In the genomic region with DNA sequence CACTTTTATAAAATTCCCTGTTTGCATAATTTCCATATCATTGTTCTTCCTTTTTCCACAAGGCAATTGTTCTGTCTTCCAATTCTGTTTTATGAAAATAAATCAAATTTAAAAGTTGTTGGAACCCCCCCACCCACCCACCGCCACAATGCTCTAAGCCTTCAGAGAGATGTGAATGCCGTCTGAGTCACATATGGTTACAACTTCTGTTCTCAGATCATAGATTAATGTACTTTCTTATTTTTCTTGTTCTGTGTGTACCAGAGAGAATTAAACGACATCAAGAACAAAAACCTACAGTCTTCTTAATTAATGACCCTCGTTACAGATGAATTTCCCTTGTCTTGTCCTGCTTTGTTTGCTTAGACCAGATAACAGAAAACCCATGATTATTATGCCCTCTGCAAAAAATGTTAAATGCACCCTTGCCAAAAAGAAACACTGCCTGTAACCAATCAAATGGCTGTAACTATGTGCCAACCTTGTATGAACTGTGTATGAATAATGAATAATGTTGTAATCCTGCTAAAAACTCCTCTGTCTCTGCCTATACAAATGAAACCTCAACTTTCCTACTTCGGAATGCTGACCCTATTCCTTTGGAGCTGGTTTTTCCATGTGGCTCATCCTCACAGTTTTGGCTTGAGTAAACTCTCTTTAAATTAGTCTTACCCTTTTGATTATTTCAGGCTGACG, we compare ENCODE assay signal across 26 cellular contexts. TPM values are rescaled to one million over a fixed set of nuclear protein-coding genes. Genes with fewer than 3 reads are reported as not detected.
DNase-seq lines count a peak whose midpoint lies in the region; ATAC-seq and TF ChIP-seq lines count a peak whose summit lies in the region.
"Had no signal": no experiment of that assay in that cellular context is flagged by ENCODE, and none has a peak within 500 bp of the region (broad histone marks: within the 10 kb centered on the region; RNA-seq: fewer than 3 reads in every experiment).

No MANE protein-coding gene starts in this region.

- H3K4me1 Mint-ChIP-seq in Calu3 (ENCODE audit: low read depth, unreplicated experiment), result peaks cover 46% of the 10 kb centered on the region
- peaks cover 42 to 43% of the 10 kb centered on the region in 2 experiments for H3K4me1 Mint-ChIP-seq in H9
- peaks cover 80% of the 10 kb centered on the region for H3K4me1 Mint-ChIP-seq in central memory CD8-positive, alpha-beta T cell

- no peak overlapping the region for H4K8ac ChIP-seq in H9 (replicated peaks; ENCODE audit: insufficient read length, low read depth, low read length)
- no peak overlapping the region for H4K8ac ChIP-seq in mesendoderm (ENCODE audit: low read depth, low read length)

- BruUV-seq in Calu3 (replicated peaks; lab: Mats Ljungman, UMichigan), result no TSS peak

- H3K4ac ChIP-seq in H9 (ENCODE audit: low read depth, low read length) (no peak overlapping the region), mesendoderm (ENCODE audit: low read depth, low read length) (no peak overlapping the region)

- H4K5ac ChIP-seq in H9 (ENCODE audit: insufficient read length, low read depth, low read length) (no peak overlapping the region), mesendoderm (ENCODE audit: low read length) (no peak overlapping the region)

- H2AK5ac ChIP-seq in H9 (ENCODE audit: insufficient read length, low read length), result no peak overlapping the region
- H2AK5ac ChIP-seq in mesendoderm (ENCODE audit: low read length), result no peak overlapping the region

- H2AFZ ChIP-seq in H9 (ENCODE audit: low read length), result no peak overlapping the region

- H3K9me3 ChIP-seq in H9 (ENCODE audit: control insufficient read depth, low read depth, low read length), result no peaks in the 10 kb centered on the region
- H3K9me3 ChIP-seq: BE2C, pancreas, SJSA1, upper lobe of left lung had no signal

- in situ Hi-C loops in KBM-7 (cut with MboI; ENCODE audit: low pct_unique_long_range_greater_than_20kb, low sequenced_read_pairs), result no loop called here

- H3K4me3 ChIP-seq in mesendoderm (ENCODE audit: low read length), result no peak overlapping the region
- H3K4me3 ChIP-seq: pancreas, SJSA1, upper lobe of left lung had no signal

- H3K36me3 Mint-ChIP-seq in Calu3 (ENCODE audit: insufficient read depth, unreplicated experiment), result peaks cover 42% of the 10 kb centered on the region
- peaks cover 0 to 2% (median 0%) of the 10 kb centered on the region in 3 experiments; a peak in 1 of 7 replicates for H3K36me3 Mint-ChIP-seq in H9 (ENCODE audit: insufficient read depth in 1 of 3, low read depth in 3 of 3)
- H3K36me3 Mint-ChIP-seq in central memory CD8-positive, alpha-beta T cell (ENCODE audit: insufficient read depth), result peaks cover 41% of the 10 kb centered on the region

- H3K23ac ChIP-seq in H9 (ENCODE audit: insufficient read length, low read depth, low read length) (no peak overlapping the region), mesendoderm (ENCODE audit: low read length) (no peak overlapping the region)

- peak overlapping the region; percentile 100 for H3K4me2 ChIP-seq in H9 (ENCODE audit: insufficient read depth, insufficient read length, low read length)
- H3K4me2 ChIP-seq in mesendoderm (ENCODE audit: low read length), result no peak overlapping the region

- DNase-seq in Calu3, result no peak
- DNase-seq in H9, result no peak
- no peak for DNase-seq in central memory CD8-positive, alpha-beta T cell (ENCODE audit: low spot score in 2 of 2)
- DNase-seq in mesendoderm, result no peak
- DNase-seq in KBM-7, result no peak
- DNase-seq in activated CD4-positive, alpha-beta T cell treated with anti-CD3 and anti-CD28 coated beads for 48 hours, result no peak
- DNase-seq: activated CD4-positive, alpha-beta T cell treated with anti-CD3 and anti-CD28 coated beads, Interleukin-2, amount 10 ng/mL, durations not matched to agents 7 days and 5 days; activated T-cell treated with anti-CD3 and anti-CD28 coated beads for 4 hours; BE2C; cerebellar nuclear complex; DMS 273 treated with DMSO at 0.1 percent for 48 hours; effector CD8-positive, alpha-beta T cell; IMR-90; NCI-H2081; NCI-H524 treated with DMSO at 0.1 percent for 48 hours; pancreas; stimulated activated CD4-positive, alpha-beta T cell treated with anti-CD3 and anti-CD28 coated beads, Interleukin-4, amount 100 ng/mL, for 4 hours; T-helper 9 cell; upper lobe of left lung had no signal

- H3K9ac ChIP-seq in H9 (ENCODE audit: extremely low read depth, insufficient read length, low read length) (no peak overlapping the region), mesendoderm (ENCODE audit: low read length) (no peak overlapping the region)

- no peak for TF ChIP-seq CTCF in Calu3 (IDR thresholded peaks at IDR 0.05; ENCODE audit: unreplicated experiment)
- TF ChIP-seq CTCF in H9 (conservative IDR thresholded peaks at IDR 0.05), result no peak

- H3K56ac ChIP-seq in H9 (ENCODE audit: insufficient read length, low read depth, low read length) (no peak overlapping the region), mesendoderm (ENCODE audit: low read length) (peak overlapping the region; percentile 59)

- H2BK12ac ChIP-seq in H9 (ENCODE audit: insufficient read length, low read depth, low read length), result no peak overlapping the region

- H2BK20ac ChIP-seq in H9 (ENCODE audit: low read depth, low read length, poor library complexity, severe bottlenecking), result no peak overlapping the region

- H3K27ac Mint-ChIP-seq in Calu3 (ENCODE audit: unreplicated experiment) (no peak overlapping the region), H9 (no peak overlapping the region)
- H3K27ac Mint-ChIP-seq in central memory CD8-positive, alpha-beta T cell (ENCODE audit: low read depth), result peak overlapping the region; percentile 11
- H3K27ac Mint-ChIP-seq: activated CD4-positive, alpha-beta T cell treated with anti-CD3 and anti-CD28 coated beads, Interleukin-2, amount 10 ng/mL, durations not matched to agents 7 days and 5 days had no signal

- no peak overlapping the region for H3K14ac ChIP-seq in H9 (ENCODE audit: insufficient read depth, low read length)

- H3K27ac ChIP-seq in H9 (ENCODE audit: insufficient read length, low read depth, low read length) (no peak overlapping the region), mesendoderm (ENCODE audit: low read depth, low read length) (no peak overlapping the region)
- H3K27ac ChIP-seq: pancreas, SJSA1, upper lobe of left lung had no signal

- H3K4me3 Mint-ChIP-seq in Calu3 (ENCODE audit: low read depth, unreplicated experiment), result peak overlapping the region; percentile 0
- H3K4me3 Mint-ChIP-seq in H9, result peak overlapping the region; percentile 87 to 94
- H3K4me3 Mint-ChIP-seq in central memory CD8-positive, alpha-beta T cell, result peak overlapping the region; percentile 73
- H3K4me3 Mint-ChIP-seq: activated CD4-positive, alpha-beta T cell treated with anti-CD3 and anti-CD28 coated beads, Interleukin-2, amount 10 ng/mL, durations not matched to agents 7 days and 5 days had no signal

- H2BK15ac ChIP-seq in H9 (ENCODE audit: low read depth, low read length) (no peak overlapping the region), mesendoderm (replicated peaks; ENCODE audit: low read depth) (no peak overlapping the region)

- no peak overlapping the region for H3T11ph ChIP-seq in H9 (ENCODE audit: low read length)

- H3K4me1 ChIP-seq in H9 (ENCODE audit: insufficient read depth, low read length) (no peaks in the 10 kb centered on the region), mesendoderm (ENCODE audit: control insufficient read depth, low read depth, low read length) (peaks cover 12% of the 10 kb centered on the region)
- H3K4me1 ChIP-seq: BE2C had no signal

- intact Hi-C loops in Calu3 (cut with micrococcal nuclease; ENCODE audit: unreplicated experiment), result no loop called here

- peaks cover 22% of the 10 kb centered on the region for H3K27me3 Mint-ChIP-seq in Calu3 (ENCODE audit: unreplicated experiment)
- H3K27me3 Mint-ChIP-seq in H9 (ENCODE audit: low read depth), result peaks cover 60% of the 10 kb centered on the region
- no peaks in the 10 kb centered on the region for H3K27me3 Mint-ChIP-seq in central memory CD8-positive, alpha-beta T cell

- no peaks in the 10 kb centered on the region for H3K9me3 Mint-ChIP-seq in Calu3 (ENCODE audit: low read depth, unreplicated experiment)
- H3K9me3 Mint-ChIP-seq in H9, result peaks cover 0 to 2% of the 10 kb centered on the region in 2 experiments; a peak in 2 of 5 replicates
- H3K9me3 Mint-ChIP-seq in central memory CD8-positive, alpha-beta T cell, result no peaks in the 10 kb centered on the region
- H3K9me3 Mint-ChIP-seq: activated CD4-positive, alpha-beta T cell treated with anti-CD3 and anti-CD28 coated beads, Interleukin-2, amount 10 ng/mL, durations not matched to agents 7 days and 5 days had no signal

- no CpG with 5 or more reads among the region's 6 CpGs for WGBS in H9 (ENCODE audit: extremely low coverage, insufficient read length, low lambda C conversion rate)
- no CpG with 5 or more reads among the region's 6 CpGs for WGBS in mesendoderm (ENCODE audit: extremely low coverage, insufficient coverage, low lambda C conversion rate)

- ATAC-seq in central memory CD8-positive, alpha-beta T cell (replicated peaks; ENCODE audit: extremely low read depth, poor library complexity, severe bottlenecking), result no peak
- ATAC-seq in GM18868 (IDR thresholded peaks at IDR 0.05; ENCODE audit: unreplicated experiment), result no peak
- ATAC-seq in GM19351 (IDR thresholded peaks at IDR 0.05; ENCODE audit: unreplicated experiment), result no peak
- ATAC-seq: pancreas had no signal

- H4K91ac ChIP-seq in H9 (ENCODE audit: insufficient read length, low read depth, low read length), result no peak overlapping the region

- H3K36me3 ChIP-seq in mesendoderm (ENCODE audit: control insufficient read depth, insufficient read depth, low read length), result no peaks in the 10 kb centered on the region
- H3K36me3 ChIP-seq: BE2C, pancreas, SJSA1, upper lobe of left lung had no signal

- no peaks in the 10 kb centered on the region for H3K79me1 ChIP-seq in H9 (ENCODE audit: insufficient read depth, low read depth, low read length, poor library complexity, severe bottlenecking)
- no peaks in the 10 kb centered on the region for H3K79me1 ChIP-seq in mesendoderm (ENCODE audit: low read length)

- peaks cover 8% of the 10 kb centered on the region; the same call in 1 of the 2 replicates for H3K27me3 ChIP-seq in H9 (ENCODE audit: insufficient read depth, low read length)
- no peaks in the 10 kb centered on the region for H3K27me3 ChIP-seq in mesendoderm (ENCODE audit: insufficient read depth, low read length, poor library complexity)
- H3K27me3 ChIP-seq: pancreas had no signal

- CTCF ChIA-PET in Calu3 (lab: Charles Lee), result interaction anchor here (0.8 kb wide), 1 partner anchor 18 kb away, joined by 4 read pairs; no protein-coding TSS in a partner anchor

- H2BK5ac ChIP-seq in H9 (ENCODE audit: insufficient read length, low read length) (no peak overlapping the region), mesendoderm (ENCODE audit: low read length) (no peak overlapping the region)

- H3K23me2 ChIP-seq in H9 (ENCODE audit: insufficient read length, low read depth, low read length, poor library complexity, severe bottlenecking), result peaks cover 44% of the 10 kb centered on the region

- no peaks in the 10 kb centered on the region for H3K79me2 ChIP-seq in H9 (ENCODE audit: insufficient read depth, low read length)
- H3K79me2 ChIP-seq in mesendoderm (ENCODE audit: control insufficient read depth, insufficient read depth, low read length), result no peaks in the 10 kb centered on the region

- H4K20me1 ChIP-seq in H9 (ENCODE audit: control insufficient read depth, insufficient read depth, insufficient read length), result no peaks in the 10 kb centered on the region

- H2BK120ac ChIP-seq in H9 (ENCODE audit: low read depth, low read length, poor library complexity, severe bottlenecking) (no peak overlapping the region), mesendoderm (ENCODE audit: low read depth, low read length) (no peak overlapping the region)

- H3K18ac ChIP-seq in H9 (ENCODE audit: insufficient read length, low read depth, low read length), result no peak overlapping the region
- H3K18ac ChIP-seq in mesendoderm (ENCODE audit: low read length), result no peak overlapping the region

RNA-seq across cellular contexts. Expression of a gene that starts 14.0 kb away (rescaled TPM):
- not detected in 2 replicates for total RNA-seq in Calu3 (2022)
- total RNA-seq in H9 (2021), result not detected in 2 replicates
- not detected for polyA plus RNA-seq in mesendoderm (2013, experiment 1 of 2)
- not detected for polyA plus RNA-seq in mesendoderm (2013, experiment 2 of 2)
- total RNA-seq: activated CD4-positive, alpha-beta T cell treated with anti-CD3 and anti-CD28 coated beads, Interleukin-2, amount 10 ng/mL, durations not matched to agents 7 days and 5 days; fibroblast of villous mesenchyme; IMR-90; OCI-LY7; pancreas; SJSA1; skeletal muscle tissue; upper lobe of left lung had no signal
- polyA plus RNA-seq: adipose tissue, IMR-90, pancreas had no signal

RNA-seq across cellular contexts. Expression of a gene that starts 36.3 kb away (rescaled TPM):
- total RNA-seq in Calu3 (2022) (not detected in 2 replicates), H9 (2021) (not detected in 2 replicates)
- polyA plus RNA-seq in mesendoderm (2013, experiment 1 of 2), result not detected
- not detected for polyA plus RNA-seq in mesendoderm (2013, experiment 2 of 2)
- total RNA-seq: activated CD4-positive, alpha-beta T cell treated with anti-CD3 and anti-CD28 coated beads, Interleukin-2, amount 10 ng/mL, durations not matched to agents 7 days and 5 days; fibroblast of villous mesenchyme; IMR-90; OCI-LY7; pancreas; SJSA1; skeletal muscle tissue; upper lobe of left lung had no signal
- polyA plus RNA-seq: adipose tissue, IMR-90, pancreas had no signal

RNA-seq across cellular contexts. Expression of a gene that starts 39.7 kb away (rescaled TPM):
- total RNA-seq in Calu3 (2022) (not detected in 2 replicates), H9 (2021) (not detected in 2 replicates)
- not detected for polyA plus RNA-seq in mesendoderm (2013, experiment 1 of 2)
- not detected for polyA plus RNA-seq in mesendoderm (2013, experiment 2 of 2)
- total RNA-seq: activated CD4-positive, alpha-beta T cell treated with anti-CD3 and anti-CD28 coated beads, Interleukin-2, amount 10 ng/mL, durations not matched to agents 7 days and 5 days; fibroblast of villous mesenchyme; IMR-90; OCI-LY7; pancreas; SJSA1; skeletal muscle tissue; upper lobe of left lung had no signal
- polyA plus RNA-seq: adipose tissue, IMR-90, pancreas had no signal

RNA-seq across cellular contexts. Expression of a gene that starts 56.9 kb away (rescaled TPM):
- 5.3 and 7.3 TPM in 2 replicates for total RNA-seq in Calu3 (2022)
- not detected in 2 replicates for total RNA-seq in H9 (2021)
- polyA plus RNA-seq in mesendoderm (2013, experiment 1 of 2), result 1.5 TPM
- 1.1 TPM for polyA plus RNA-seq in mesendoderm (2013, experiment 2 of 2)
- total RNA-seq: OCI-LY7 had no signal

Comparison
In these comparisons a context has a peak if more than half of its experiments do, and no peak if none do; other contexts are left out.
1. H3K4me3 Mint-ChIP-seq: peak in every context shown above with its lines; median percentile 90 in H9; 73 in central memory CD8-positive, alpha-beta T cell; 0 in Calu3.